Comparison of ENCODE assay signal across 1 cellular context in genomic region chr11:128695539-128696221, GRCh38.
TF ChIP-seq lines count a peak whose summit lies in the region.

No MANE protein-coding gene starts in this region.

TF ChIP-seq in GM23338, 12 proteins besides CTCF, POLR2A, EP300 and RAD21 (continued from another document):
- TF ChIP-seq ETS1 (IDR thresholded peaks at IDR 0.05) (no peak), NANOG (IDR thresholded peaks at IDR 0.05; ENCODE audit: borderline replicate concordance) (no peak), STAT1 (IDR thresholded peaks at IDR 0.05; ENCODE audit: unreplicated experiment) (no peak), ZNF331 (CRISPR knock-in tag; IDR thresholded peaks at IDR 0.05; ENCODE audit: low read depth) (no peak), EZH2 (IDR thresholded peaks at IDR 0.05; ENCODE audit: low read depth, unreplicated experiment) (no peak), POLR2AphosphoS5 (IDR thresholded peaks at IDR 0.05; ENCODE audit: low read depth) (no peak), EZH2phosphoT487 (IDR thresholded peaks at IDR 0.05; ENCODE audit: unreplicated experiment) (no peak), ZNF114 (CRISPR knock-in tag; IDR thresholded peaks at IDR 0.05) (no peak)
TF ChIP-seq in GM23338: peak in this region for 0.
